Comparison of ENCODE assay signal across 14 cellular contexts in genomic region chr11:117559698-117560097, GRCh38.
DNase-seq lines count a peak whose midpoint lies in the region; ATAC-seq and TF ChIP-seq lines count a peak whose summit lies in the region.
"Had no signal": no experiment of that assay in that cellular context is flagged by ENCODE, and none has a peak within 500 bp of the region (broad histone marks: within the 10 kb centered on the region; RNA-seq: fewer than 3 reads in every experiment).

No MANE protein-coding gene starts in this region.

- H3K9me3 Mint-ChIP-seq in GM23338 (no peaks in the 10 kb centered on the region), WTC11 (no peaks in the 10 kb centered on the region)
- H3K9me3 Mint-ChIP-seq: CD4-positive, alpha-beta T cell; H9 had no signal

- H3K27me3 ChIP-seq in GM23338 (ENCODE audit: insufficient read depth) (no peaks in the 10 kb centered on the region), upper lobe of right lung (no peaks in the 10 kb centered on the region)

- H3K27me3 Mint-ChIP-seq in GM23338 (ENCODE audit: insufficient read depth, low read depth, poor library complexity) (peaks cover 19% of the 10 kb centered on the region), WTC11 (ENCODE audit: low read depth) (peaks cover 3% of the 10 kb centered on the region; the same call in 1 of the 2 replicates)
- H3K27me3 Mint-ChIP-seq: CD4-positive, alpha-beta T cell had no signal

- H3K79me2 ChIP-seq in GM23338 (replicated peaks; ENCODE audit: insufficient read depth), result no peaks in the 10 kb centered on the region

- H3K36me3 ChIP-seq in GM23338 (ENCODE audit: insufficient read depth) (no peaks in the 10 kb centered on the region), upper lobe of right lung (no peaks in the 10 kb centered on the region)

- H3F3A ChIP-seq in GM23338 (replicated peaks; ENCODE audit: low read depth), result no peaks in the 10 kb centered on the region

- no peak overlapping the region for H2AFZ ChIP-seq in GM23338
- H2AFZ ChIP-seq: GM23248 had no signal

- no peak overlapping the region for H3K27ac Mint-ChIP-seq in GM23338
- H3K27ac Mint-ChIP-seq in WTC11, result no peak overlapping the region
- H3K27ac Mint-ChIP-seq: CD4-positive, alpha-beta T cell; H9 had no signal

- in situ Hi-C loops in ACHN (cut with HindIII; ENCODE audit: low pct_ligation_motif_present, low pct_unique_long_range_greater_than_20kb, low sequenced_read_pairs), result no loop called here

- H4K20me1 ChIP-seq in GM23338 (replicated peaks; ENCODE audit: insufficient read depth), result no peaks in the 10 kb centered on the region

- no peaks in the 10 kb centered on the region for H3K9me3 ChIP-seq in upper lobe of right lung
- H3K9me3 ChIP-seq: Caco-2 had no signal

- peak; percentile 51 for DNase-seq in GM23338 (ENCODE audit: low spot score)
- DNase-seq in WTC11 (ENCODE audit: low spot score), result no peak
- DNase-seq in iPS-NIHi11 (ENCODE audit: low spot score), result peak; percentile 51
- DNase-seq in upper lobe of right lung, result peak; percentile 28
- DNase-seq in ACHN, result no peak
- no peak for DNase-seq in KG1 (lab: John Stamatoyannopoulos, UW)
- DNase-seq: 8988T; Caco-2; CD4-positive, alpha-beta T cell; GM23248; H9 had no signal

- no peaks in the 10 kb centered on the region for H3K36me3 Mint-ChIP-seq in GM23338 (ENCODE audit: low read depth)
- no peaks in the 10 kb centered on the region for H3K36me3 Mint-ChIP-seq in WTC11

- H3K4me1 ChIP-seq in GM23338 (ENCODE audit: insufficient read depth) (peaks cover 3% of the 10 kb centered on the region), upper lobe of right lung (no peaks in the 10 kb centered on the region)
- H3K4me1 ChIP-seq: Caco-2 had no signal

- H3K4me3 Mint-ChIP-seq in GM23338 (no peak overlapping the region), WTC11 (no peak overlapping the region)
- H3K4me3 Mint-ChIP-seq: CD4-positive, alpha-beta T cell; H9 had no signal

- H3K4me3 ChIP-seq in GM23338 (no peak overlapping the region), upper lobe of right lung (no peak overlapping the region)
- H3K4me3 ChIP-seq: GM23248 had no signal

- no peak for TF ChIP-seq CTCF in GM23338 (conservative IDR thresholded peaks at IDR 0.05; ENCODE audit: low read depth in 2 of 2)
- no peak for TF ChIP-seq CTCF in WTC11 (IDR thresholded peaks at IDR 0.05)
- no peak for TF ChIP-seq CTCF in upper lobe of right lung (IDR thresholded peaks at IDR 0.05)

- H3K27ac ChIP-seq in GM23338 (ENCODE audit: low read depth) (no peak overlapping the region), upper lobe of right lung (no peak overlapping the region)
- H3K27ac ChIP-seq: C4-2B, GM23248, HL-60 had no signal

- CTCF ChIA-PET in WTC11 (lab: Charles Lee), result interaction anchor here (1.0 to 2.8 kb wide), 3 partner anchors 116 to 248 kb away, joined by 3 to 13 read pairs (median 5); no protein-coding TSS in a partner anchor

- H3K9me2 ChIP-seq in GM23338 (ENCODE audit: insufficient read depth), result no peaks in the 10 kb centered on the region

- H3K4me1 Mint-ChIP-seq in GM23338, result peaks cover 25% of the 10 kb centered on the region
- peaks cover 31% of the 10 kb centered on the region for H3K4me1 Mint-ChIP-seq in WTC11

- no peak overlapping the region for H3K4me2 ChIP-seq in GM23338

- ATAC-seq in GM23338 (peak; percentile 49), WTC11 (peak; percentile 65), upper lobe of right lung (no peak), HG02763 (IDR thresholded peaks at IDR 0.05; ENCODE audit: unreplicated experiment) (no peak)

- intact Hi-C loops in upper lobe of right lung (cut with DNase I), result no loop called here

- POLR2A ChIA-PET in WTC11 (lab: Charles Lee), result interaction anchor here (0.7 kb wide), 1 partner anchor 172 kb away, joined by 4 read pairs; no protein-coding TSS in a partner anchor

TF ChIP-seq in GM23338, 12 proteins besides CTCF, POLR2A, EP300 and RAD21 (continues in another document):
- no peak for TF ChIP-seq EZH2 (IDR thresholded peaks at IDR 0.05; ENCODE audit: low read depth, unreplicated experiment)
- TF ChIP-seq EZH2phosphoT487 (IDR thresholded peaks at IDR 0.05; ENCODE audit: unreplicated experiment), result no peak
- TF ChIP-seq ETS1 (IDR thresholded peaks at IDR 0.05), result no peak
- no peak for TF ChIP-seq STAT1 (IDR thresholded peaks at IDR 0.05; ENCODE audit: unreplicated experiment)
- TF ChIP-seq JUNB (IDR thresholded peaks at IDR 0.05; ENCODE audit: unreplicated experiment), result no peak
- no peak for TF ChIP-seq ZNF114 (CRISPR knock-in tag; IDR thresholded peaks at IDR 0.05)
- no peak for TF ChIP-seq ZNF331 (CRISPR knock-in tag; IDR thresholded peaks at IDR 0.05; ENCODE audit: low read depth)
- TF ChIP-seq REST (IDR thresholded peaks at IDR 0.05; ENCODE audit: unreplicated experiment), result no peak

TF ChIP-seq in WTC11, 78 proteins besides CTCF, POLR2A, EP300 and RAD21 (continues in another document):
- TF ChIP-seq ZNF512 (CRISPR knock-in tag; IDR thresholded peaks at IDR 0.05; ENCODE audit: borderline replicate concordance) (no peak), NR2C2 (CRISPR knock-in tag; IDR thresholded peaks at IDR 0.05) (no peak), ATF6 (CRISPR knock-in tag; IDR thresholded peaks at IDR 0.05) (no peak), ERG (CRISPR knock-in tag; IDR thresholded peaks at IDR 0.05) (no peak), AFF4 (CRISPR knock-in tag; IDR thresholded peaks at IDR 0.05; ENCODE audit: borderline replicate concordance) (no peak)

Comparison
In these comparisons a context has a peak if more than half of its experiments do, and no peak if none do; other contexts are left out.
1. ATAC-seq: peak in GM23338 (single experiment) and WTC11 (single experiment); none in upper lobe of right lung (single experiment) and HG02763 (single experiment).
2. DNase-seq: peak in GM23338 (single experiment), iPS-NIHi11 (single experiment) and upper lobe of right lung (single experiment); none in WTC11 (single experiment), ACHN (single experiment) and KG1 (single experiment).